Comparison of ENCODE assay signal across 1 cellular context in the genomic region with DNA sequence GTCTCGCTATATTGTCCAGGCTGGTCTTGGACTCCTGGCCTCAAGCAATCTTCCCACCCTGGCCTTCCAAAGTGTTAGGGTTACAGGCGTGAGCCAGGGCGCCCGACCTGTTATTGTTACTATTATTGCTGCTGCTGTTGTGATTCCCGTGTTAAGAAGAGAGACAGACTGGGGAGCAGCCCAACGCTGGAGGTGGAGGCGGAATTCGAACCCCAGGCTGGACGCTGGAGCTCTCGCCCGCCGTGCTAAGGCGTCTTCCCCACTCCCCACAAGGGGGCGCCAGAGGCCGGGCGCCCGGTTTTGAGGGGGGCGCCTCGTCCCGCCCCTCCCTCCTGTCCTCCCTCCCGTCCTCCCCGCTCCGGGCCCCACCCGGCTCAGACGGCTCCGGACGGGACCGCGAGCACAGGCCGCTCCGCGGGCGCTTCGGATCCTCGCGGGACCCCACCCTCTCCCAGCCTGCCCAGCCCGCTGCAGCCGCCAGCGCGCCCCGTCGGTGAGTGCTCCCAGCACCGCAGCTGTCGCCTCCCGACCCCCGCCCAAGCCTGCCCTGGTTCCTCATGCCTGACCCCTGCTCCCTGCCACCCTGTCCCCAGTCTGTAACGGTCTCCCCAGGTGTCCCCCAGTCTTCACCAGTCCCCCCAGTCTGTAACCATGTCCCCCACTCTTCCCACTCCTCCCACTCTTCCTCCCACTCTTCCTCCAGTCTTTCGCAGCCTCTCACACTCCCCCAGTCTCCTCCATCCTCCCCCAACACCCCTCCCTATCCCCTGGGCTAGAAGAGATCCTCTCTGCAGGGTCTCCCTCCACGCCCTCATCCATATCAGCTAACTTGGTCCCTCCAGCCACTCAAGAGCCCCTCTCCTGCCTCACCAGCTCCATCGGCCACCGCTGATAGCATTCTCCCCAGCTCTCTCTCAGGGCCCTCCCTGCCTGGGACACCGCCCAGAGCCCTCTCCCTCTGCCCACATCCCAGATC.
TF ChIP-seq lines count a peak whose summit lies in the region.

A gene with protein sequence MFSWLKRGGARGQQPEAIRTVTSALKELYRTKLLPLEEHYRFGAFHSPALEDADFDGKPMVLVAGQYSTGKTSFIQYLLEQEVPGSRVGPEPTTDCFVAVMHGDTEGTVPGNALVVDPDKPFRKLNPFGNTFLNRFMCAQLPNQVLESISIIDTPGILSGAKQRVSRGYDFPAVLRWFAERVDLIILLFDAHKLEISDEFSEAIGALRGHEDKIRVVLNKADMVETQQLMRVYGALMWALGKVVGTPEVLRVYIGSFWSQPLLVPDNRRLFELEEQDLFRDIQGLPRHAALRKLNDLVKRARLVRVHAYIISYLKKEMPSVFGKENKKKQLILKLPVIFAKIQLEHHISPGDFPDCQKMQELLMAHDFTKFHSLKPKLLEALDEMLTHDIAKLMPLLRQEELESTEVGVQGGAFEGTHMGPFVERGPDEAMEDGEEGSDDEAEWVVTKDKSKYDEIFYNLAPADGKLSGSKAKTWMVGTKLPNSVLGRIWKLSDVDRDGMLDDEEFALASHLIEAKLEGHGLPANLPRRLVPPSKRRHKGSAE (plus strand): TSS at position 377 of the 976 bp plus-strand sequence. CDS start 3,191 bp downstream, outside the sequence.

TF ChIP-seq in K562, 482 proteins besides CTCF, POLR2A, EP300 and RAD21 (continued from another document and continues in another):
- 0 out of 2 replicates have a peak, but pooled peaks have one; percentile 43 for TF ChIP-seq REST (CRISPR knock-in tag; IDR thresholded peaks at IDR 0.05; ENCODE audit: low read depth)
- TF ChIP-seq OTX1 (CRISPR knock-in tag; IDR thresholded peaks at IDR 0.05): 0 out of 2 replicates have a peak, but pooled peaks have one; percentile 36
- peak; percentile 79 for TF ChIP-seq RBFOX2 (IDR thresholded peaks at IDR 0.05; ENCODE audit: low read depth, low read length)
- TF ChIP-seq TCF15 (CRISPR knock-in tag; IDR thresholded peaks at IDR 0.05): no peak
- TF ChIP-seq, protein P1, sequence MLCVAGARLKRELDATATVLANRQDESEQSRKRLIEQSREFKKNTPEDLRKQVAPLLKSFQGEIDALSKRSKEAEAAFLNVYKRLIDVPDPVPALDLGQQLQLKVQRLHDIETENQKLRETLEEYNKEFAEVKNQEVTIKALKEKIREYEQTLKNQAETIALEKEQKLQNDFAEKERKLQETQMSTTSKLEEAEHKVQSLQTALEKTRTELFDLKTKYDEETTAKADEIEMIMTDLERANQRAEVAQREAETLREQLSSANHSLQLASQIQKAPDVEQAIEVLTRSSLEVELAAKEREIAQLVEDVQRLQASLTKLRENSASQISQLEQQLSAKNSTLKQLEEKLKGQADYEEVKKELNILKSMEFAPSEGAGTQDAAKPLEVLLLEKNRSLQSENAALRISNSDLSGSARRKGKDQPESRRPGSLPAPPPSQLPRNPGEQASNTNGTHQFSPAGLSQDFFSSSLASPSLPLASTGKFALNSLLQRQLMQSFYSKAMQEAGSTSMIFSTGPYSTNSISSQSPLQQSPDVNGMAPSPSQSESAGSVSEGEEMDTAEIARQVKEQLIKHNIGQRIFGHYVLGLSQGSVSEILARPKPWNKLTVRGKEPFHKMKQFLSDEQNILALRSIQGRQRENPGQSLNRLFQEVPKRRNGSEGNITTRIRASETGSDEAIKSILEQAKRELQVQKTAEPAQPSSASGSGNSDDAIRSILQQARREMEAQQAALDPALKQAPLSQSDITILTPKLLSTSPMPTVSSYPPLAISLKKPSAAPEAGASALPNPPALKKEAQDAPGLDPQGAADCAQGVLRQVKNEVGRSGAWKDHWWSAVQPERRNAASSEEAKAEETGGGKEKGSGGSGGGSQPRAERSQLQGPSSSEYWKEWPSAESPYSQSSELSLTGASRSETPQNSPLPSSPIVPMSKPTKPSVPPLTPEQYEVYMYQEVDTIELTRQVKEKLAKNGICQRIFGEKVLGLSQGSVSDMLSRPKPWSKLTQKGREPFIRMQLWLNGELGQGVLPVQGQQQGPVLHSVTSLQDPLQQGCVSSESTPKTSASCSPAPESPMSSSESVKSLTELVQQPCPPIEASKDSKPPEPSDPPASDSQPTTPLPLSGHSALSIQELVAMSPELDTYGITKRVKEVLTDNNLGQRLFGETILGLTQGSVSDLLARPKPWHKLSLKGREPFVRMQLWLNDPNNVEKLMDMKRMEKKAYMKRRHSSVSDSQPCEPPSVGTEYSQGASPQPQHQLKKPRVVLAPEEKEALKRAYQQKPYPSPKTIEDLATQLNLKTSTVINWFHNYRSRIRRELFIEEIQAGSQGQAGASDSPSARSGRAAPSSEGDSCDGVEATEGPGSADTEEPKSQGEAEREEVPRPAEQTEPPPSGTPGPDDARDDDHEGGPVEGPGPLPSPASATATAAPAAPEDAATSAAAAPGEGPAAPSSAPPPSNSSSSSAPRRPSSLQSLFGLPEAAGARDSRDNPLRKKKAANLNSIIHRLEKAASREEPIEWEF (CRISPR knock-in tag; IDR thresholded peaks at IDR 0.05): no peak
- no peak for TF ChIP-seq ZBTB9 (CRISPR knock-in tag; IDR thresholded peaks at IDR 0.05)
- TF ChIP-seq ZFP30 (CRISPR knock-in tag; IDR thresholded peaks at IDR 0.05; ENCODE audit: borderline replicate concordance): no peak
- TF ChIP-seq, protein P2, sequence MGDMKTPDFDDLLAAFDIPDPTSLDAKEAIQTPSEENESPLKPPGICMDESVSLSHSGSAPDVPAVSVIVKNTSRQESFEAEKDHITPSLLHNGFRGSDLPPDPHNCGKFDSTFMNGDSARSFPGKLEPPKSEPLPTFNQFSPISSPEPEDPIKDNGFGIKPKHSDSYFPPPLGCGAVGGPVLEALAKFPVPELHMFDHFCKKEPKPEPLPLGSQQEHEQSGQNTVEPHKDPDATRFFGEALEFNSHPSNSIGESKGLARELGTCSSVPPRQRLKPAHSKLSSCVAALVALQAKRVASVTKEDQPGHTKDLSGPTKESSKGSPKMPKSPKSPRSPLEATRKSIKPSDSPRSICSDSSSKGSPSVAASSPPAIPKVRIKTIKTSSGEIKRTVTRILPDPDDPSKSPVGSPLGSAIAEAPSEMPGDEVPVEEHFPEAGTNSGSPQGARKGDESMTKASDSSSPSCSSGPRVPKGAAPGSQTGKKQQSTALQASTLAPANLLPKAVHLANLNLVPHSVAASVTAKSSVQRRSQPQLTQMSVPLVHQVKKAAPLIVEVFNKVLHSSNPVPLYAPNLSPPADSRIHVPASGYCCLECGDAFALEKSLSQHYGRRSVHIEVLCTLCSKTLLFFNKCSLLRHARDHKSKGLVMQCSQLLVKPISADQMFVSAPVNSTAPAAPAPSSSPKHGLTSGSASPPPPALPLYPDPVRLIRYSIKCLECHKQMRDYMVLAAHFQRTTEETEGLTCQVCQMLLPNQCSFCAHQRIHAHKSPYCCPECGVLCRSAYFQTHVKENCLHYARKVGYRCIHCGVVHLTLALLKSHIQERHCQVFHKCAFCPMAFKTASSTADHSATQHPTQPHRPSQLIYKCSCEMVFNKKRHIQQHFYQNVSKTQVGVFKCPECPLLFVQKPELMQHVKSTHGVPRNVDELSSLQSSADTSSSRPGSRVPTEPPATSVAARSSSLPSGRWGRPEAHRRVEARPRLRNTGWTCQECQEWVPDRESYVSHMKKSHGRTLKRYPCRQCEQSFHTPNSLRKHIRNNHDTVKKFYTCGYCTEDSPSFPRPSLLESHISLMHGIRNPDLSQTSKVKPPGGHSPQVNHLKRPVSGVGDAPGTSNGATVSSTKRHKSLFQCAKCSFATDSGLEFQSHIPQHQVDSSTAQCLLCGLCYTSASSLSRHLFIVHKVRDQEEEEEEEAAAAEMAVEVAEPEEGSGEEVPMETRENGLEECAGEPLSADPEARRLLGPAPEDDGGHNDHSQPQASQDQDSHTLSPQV (IDR thresholded peaks at IDR 0.05): no peak
- no peak for TF ChIP-seq ZBTB34 (CRISPR knock-in tag; IDR thresholded peaks at IDR 0.05)
- no peak for TF ChIP-seq NUFIP1 (IDR thresholded peaks at IDR 0.05; ENCODE audit: partially characterized antibody)
